In genomic region chr2:96052632-96053031, GRCh38 we compare ENCODE assay signal across 1 cellular context. TPM values are rescaled to one million over a fixed set of nuclear protein-coding genes. Genes with fewer than 3 reads are reported as not detected.
"Had no signal": no experiment of that assay in that cellular context is flagged by ENCODE, and none has a peak within 500 bp of the region (broad histone marks: within the 10 kb centered on the region; RNA-seq: fewer than 3 reads in every experiment).

No MANE protein-coding gene starts in this region.

RNA-seq across cellular contexts. Expression of gene GPAT2, which starts 17.9 kb away (rescaled TPM):
- polyA plus RNA-seq: neural cell had no signal
